16 cellular contexts compared by ENCODE assay signal in genomic region chr2:236919209-236919608, GRCh38.
DNase-seq lines count a peak whose midpoint lies in the region; ATAC-seq and TF ChIP-seq lines count a peak whose summit lies in the region.
"Had no signal": no experiment of that assay in that cellular context is flagged by ENCODE, and none has a peak within 500 bp of the region (broad histone marks: within the 10 kb centered on the region; RNA-seq: fewer than 3 reads in every experiment).

No MANE protein-coding gene starts in this region.

- no peaks in the 10 kb centered on the region for H3K36me3 ChIP-seq in RWPE2 (ENCODE audit: low read depth)
- H3K36me3 ChIP-seq in fibroblast of lung (ENCODE audit: control insufficient read depth, insufficient read depth, low read length), result no peaks in the 10 kb centered on the region
- H3K36me3 ChIP-seq in smooth muscle cell (ENCODE audit: low read depth), result no peaks in the 10 kb centered on the region
- H3K36me3 ChIP-seq: adrenal gland, thoracic aorta had no signal

- peak; percentile 9 for DNase-seq in activated CD4-positive, alpha-beta T cell treated with anti-CD3 and anti-CD28 coated beads for 48 hours
- no peak for DNase-seq in activated CD4-positive, alpha-beta T cell treated with anti-CD3 and anti-CD28 coated beads for 1 hour
- DNase-seq in RWPE2 (ENCODE audit: low spot score) (no peak), fibroblast of lung (ENCODE audit: low read depth in 2 of 2) (peak; percentile 21 to 25), smooth muscle cell (lab: John Stamatoyannopoulos, UW; ENCODE audit: unreplicated experiment) (no peak), mesenteric fat pad (ENCODE audit: low spot score) (no peak), NCI-H128 (lab: John Stamatoyannopoulos, UW; ENCODE audit: unreplicated experiment) (no peak)
- DNase-seq: activated CD4-positive, CD25-positive, alpha-beta regulatory T cell; kidney glomerular epithelial cell; NCI-H1105; NCI-H510A treated with DMSO at 0.1 percent for 48 hours; nephron progenitor cell; SHP77 treated with DMSO at 0.1 percent for 48 hours had no signal

- no peak overlapping the region for H3K4me2 ChIP-seq in fibroblast of lung (ENCODE audit: extremely low read depth, insufficient read depth, low read length)
- peak overlapping the region; percentile 69 for H3K4me2 ChIP-seq in smooth muscle cell

- H3K9ac ChIP-seq in fibroblast of lung (ENCODE audit: insufficient read depth, low read length) (no peak overlapping the region), smooth muscle cell (ENCODE audit: low read depth) (no peak overlapping the region)

- H4K20me1 ChIP-seq in fibroblast of lung (ENCODE audit: control insufficient read depth, extremely low read depth, insufficient read depth, low read length) (no peaks in the 10 kb centered on the region), smooth muscle cell (ENCODE audit: low read depth) (no peaks in the 10 kb centered on the region)

- no peak overlapping the region for H2AFZ ChIP-seq in fibroblast of lung (ENCODE audit: low read length)
- H2AFZ ChIP-seq in smooth muscle cell (ENCODE audit: low read depth), result peak overlapping the region; percentile 78

- no peak for TF ChIP-seq CTCF in RWPE2 (IDR thresholded peaks at IDR 0.05; ENCODE audit: poor library complexity, severe bottlenecking)
- TF ChIP-seq CTCF in fibroblast of lung (conservative IDR thresholded peaks at IDR 0.05 in 1 of 2, IDR thresholded peaks at IDR 0.05 in 1 of 2; ENCODE audit: low read depth in 1 of 2, low read length in 2 of 2), result no peak
- TF ChIP-seq CTCF in smooth muscle cell (IDR thresholded peaks at IDR 0.05; ENCODE audit: borderline replicate concordance, insufficient read depth, poor library complexity, severe bottlenecking), result no peak

- WGBS in smooth muscle cell (ENCODE audit: low lambda C conversion rate), result 35% methylated on average over 9 of the region's 9 CpGs

- H3K4me1 ChIP-seq in RWPE2 (ENCODE audit: insufficient read depth, poor library complexity, severe bottlenecking) (no peaks in the 10 kb centered on the region), fibroblast of lung (ENCODE audit: control insufficient read depth, extremely low read depth, insufficient read depth, low read length) (no peaks in the 10 kb centered on the region), smooth muscle cell (ENCODE audit: low read depth) (no peaks in the 10 kb centered on the region)
- H3K4me1 ChIP-seq: adrenal gland had no signal

- ATAC-seq in RWPE2 (ENCODE audit: low read depth) (peak; percentile 63), GM19452 (IDR thresholded peaks at IDR 0.05; ENCODE audit: unreplicated experiment) (no peak)

- H3K9me3 ChIP-seq in RWPE2 (ENCODE audit: severe bottlenecking) (no peaks in the 10 kb centered on the region), fibroblast of lung (ENCODE audit: control insufficient read depth, insufficient read depth, low read depth, low read length) (no peaks in the 10 kb centered on the region), smooth muscle cell (replicated peaks; ENCODE audit: low read depth) (no peaks in the 10 kb centered on the region)
- H3K9me3 ChIP-seq: adrenal gland, thoracic aorta had no signal

- H3K4me3 ChIP-seq in RWPE2 (ENCODE audit: severe bottlenecking) (no peak overlapping the region), fibroblast of lung (replicated peaks in 1 of 4; ENCODE audit: control extremely low read depth in 1 of 4, insufficient read depth in 1 of 4, low read depth in 3 of 4, low read length in 4 of 4) (no peak overlapping the region), smooth muscle cell (no peak overlapping the region)
- H3K4me3 ChIP-seq: adrenal gland, thoracic aorta had no signal

- H3K79me2 ChIP-seq in fibroblast of lung (ENCODE audit: control insufficient read depth, insufficient read depth, low read length), result no peaks in the 10 kb centered on the region
- H3K79me2 ChIP-seq in smooth muscle cell (ENCODE audit: low read depth), result no peaks in the 10 kb centered on the region

- H3K27ac ChIP-seq in RWPE2 (ENCODE audit: poor library complexity, severe bottlenecking) (no peak overlapping the region), fibroblast of lung (ENCODE audit: insufficient read depth, low read length) (no peak overlapping the region), smooth muscle cell (ENCODE audit: low read depth) (no peak overlapping the region)
- H3K27ac ChIP-seq: adrenal gland, thoracic aorta had no signal

- H3K27me3 ChIP-seq in RWPE2 (ENCODE audit: insufficient read depth, poor library complexity, severe bottlenecking) (no peaks in the 10 kb centered on the region), fibroblast of lung (ENCODE audit: control insufficient read depth, insufficient read depth, low read length) (no peaks in the 10 kb centered on the region), smooth muscle cell (ENCODE audit: low read depth) (no peaks in the 10 kb centered on the region)
- H3K27me3 ChIP-seq: adrenal gland had no signal

- H3F3A ChIP-seq in smooth muscle cell (ENCODE audit: low read depth), result peaks cover 9% of the 10 kb centered on the region

Comparison
In these comparisons a context has a peak if more than half of its experiments do, and no peak if none do; other contexts are left out.
1. DNase-seq: peak in activated CD4-positive, alpha-beta T cell treated with anti-CD3 and anti-CD28 coated beads for 48 hours (single experiment) and fibroblast of lung (2 of 2); none in activated CD4-positive, alpha-beta T cell treated with anti-CD3 and anti-CD28 coated beads for 1 hour (single experiment), RWPE2 (single experiment), smooth muscle cell (single experiment), mesenteric fat pad (single experiment) and NCI-H128 (single experiment).